Comparison of ENCODE assay signal across 18 cellular contexts in the genomic region with DNA sequence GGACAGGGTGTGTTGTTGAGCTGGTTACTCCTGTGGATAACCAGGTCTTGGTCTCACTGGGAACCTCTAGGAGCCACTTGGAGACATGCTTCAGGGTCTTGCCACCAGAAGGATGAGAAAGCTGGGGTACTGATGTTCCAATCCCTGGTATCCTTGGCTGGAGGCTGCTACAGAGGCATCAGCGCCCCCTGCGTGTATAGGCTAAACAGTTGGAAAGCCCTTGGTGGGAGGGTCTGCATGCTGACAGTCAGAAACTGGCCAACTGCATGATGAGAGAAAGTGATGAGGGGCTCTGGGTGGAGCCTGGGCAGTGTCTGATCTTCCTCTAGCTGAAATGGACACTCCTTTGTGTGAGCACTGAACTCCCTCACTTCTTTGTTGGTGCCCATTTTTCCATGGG.
DNase-seq lines count a peak whose midpoint lies in the region; ATAC-seq, FAIRE-seq and TF ChIP-seq lines count a peak whose summit lies in the region.
"Had no signal": no experiment of that assay in that cellular context is flagged by ENCODE, and none has a peak within 500 bp of the region (broad histone marks: within the 10 kb centered on the region; RNA-seq: fewer than 3 reads in every experiment).

No MANE protein-coding gene starts in this region.

- H3K36me3 ChIP-seq in GM23338 (ENCODE audit: insufficient read depth) (no peaks in the 10 kb centered on the region), K562 (ENCODE audit: control insufficient read depth, insufficient read depth, low read length) (no peaks in the 10 kb centered on the region)

- no peaks in the 10 kb centered on the region for H3K27me3 Mint-ChIP-seq in GM23338 (ENCODE audit: insufficient read depth, low read depth, poor library complexity)
- H3K27me3 Mint-ChIP-seq in activated CD4-positive, alpha-beta T cell treated with anti-CD3 and anti-CD28 coated beads, Interleukin-2, amount 10 ng/mL, durations not matched to agents 24 days and 14 days = peaks cover 4% of the 10 kb centered on the region
- H3K27me3 Mint-ChIP-seq: CD4-positive, alpha-beta T cell had no signal

- H2AFZ ChIP-seq in GM23338 (peak overlapping the region; percentile 34; the same call in 1 of the 2 replicates), K562 (ENCODE audit: low read depth, low read length) (no peak overlapping the region)

- H3K27ac Mint-ChIP-seq in GM23338 = no peak overlapping the region
- H3K27ac Mint-ChIP-seq in activated CD4-positive, alpha-beta T cell treated with anti-CD3 and anti-CD28 coated beads, Interleukin-2, amount 10 ng/mL, durations not matched to agents 24 days and 14 days = no peak overlapping the region
- H3K27ac Mint-ChIP-seq: B cell; CD4-positive, alpha-beta T cell had no signal

- no peak overlapping the region for H3K4me3 Mint-ChIP-seq in GM23338
- no peak overlapping the region for H3K4me3 Mint-ChIP-seq in activated CD4-positive, alpha-beta T cell treated with anti-CD3 and anti-CD28 coated beads, Interleukin-2, amount 10 ng/mL, durations not matched to agents 24 days and 14 days
- H3K4me3 Mint-ChIP-seq: B cell; CD4-positive, alpha-beta T cell had no signal

- H3K4me2 ChIP-seq in GM23338 (no peak overlapping the region), K562 (ENCODE audit: insufficient read depth, low read length) (no peak overlapping the region)

- TF ChIP-seq RAD21 in K562 (CRISPR knock-in tag; conservative IDR thresholded peaks at IDR 0.05 in 1 of 2, IDR thresholded peaks at IDR 0.05 in 1 of 2) = no peak

- H3K9me3 ChIP-seq in K562 (replicated peaks; ENCODE audit: control insufficient read depth, insufficient read depth, low read depth, low read length) = no peaks in the 10 kb centered on the region

- H3K9me2 ChIP-seq in GM23338 (ENCODE audit: insufficient read depth) = no peaks in the 10 kb centered on the region

- H3K9me3 Mint-ChIP-seq in GM23338 = no peaks in the 10 kb centered on the region
- H3K9me3 Mint-ChIP-seq in activated CD4-positive, alpha-beta T cell treated with anti-CD3 and anti-CD28 coated beads, Interleukin-2, amount 10 ng/mL, durations not matched to agents 24 days and 14 days = no peaks in the 10 kb centered on the region
- H3K9me3 Mint-ChIP-seq: CD4-positive, alpha-beta T cell had no signal

- in situ Hi-C loops in K562 (cut with MboI) = no loop called here

- H3K4me1 ChIP-seq in GM23338 (ENCODE audit: insufficient read depth) (peaks cover 9% of the 10 kb centered on the region), K562 (replicated peaks in 1 of 2; ENCODE audit: control insufficient read depth in 2 of 2, insufficient read depth in 2 of 2, low read length in 2 of 2) (peaks cover 0 to 7% of the 10 kb centered on the region in 2 experiments; a peak in 2 of 5 replicates)

- peak; percentile 46 to 74 for TF ChIP-seq CTCF in GM23338 (conservative IDR thresholded peaks at IDR 0.05; ENCODE audit: low read depth in 2 of 2)
- peak in 2 of 3 experiments; percentile 25 to 30; a peak in 3 of 6 replicates for TF ChIP-seq CTCF in K562 (IDR thresholded peaks at IDR 0.05 in 2 of 3, conservative IDR thresholded peaks at IDR 0.05 in 1 of 3; ENCODE audit: insufficient read depth in 2 of 3, low read depth in 1 of 3, low read length in 3 of 3)

- peak; percentile 76 for DNase-seq in GM23338 (ENCODE audit: low spot score)
- peak in 1 of 4 experiments; percentile 8 for DNase-seq in K562 (ENCODE audit: extremely low read depth in 1 of 4, low spot score in 3 of 4)
- peak; percentile 30 for DNase-seq in iPS-NIHi11 (ENCODE audit: low spot score)
- no peak for DNase-seq in GM19240 (ENCODE audit: insufficient read length, low spot score)
- DNase-seq in NOMO-1 treated with DMSO at 0.1 percent for 48 hours (lab: John Stamatoyannopoulos, UW; ENCODE audit: unreplicated experiment) = no peak
- DNase-seq in activated CD4-positive, alpha-beta T cell treated with anti-CD3 and anti-CD28 coated beads, Interleukin-2, amount 10 ng/mL, durations not matched to agents 24 days and 14 days = no peak
- DNase-seq: C1 segment of cervical spinal cord; CD4-positive, alpha-beta T cell; DMS79 had no signal

- CTCF ChIA-PET in K562 (lab: Yijun Ruan, JAX; ENCODE audit: low intra/inter-chr PET ratio) = no interaction called here

- no peaks in the 10 kb centered on the region for H3K79me2 ChIP-seq in GM23338 (replicated peaks; ENCODE audit: insufficient read depth)
- no peaks in the 10 kb centered on the region for H3K79me2 ChIP-seq in K562 (ENCODE audit: control insufficient read depth, insufficient read depth, low read length)

- no peak overlapping the region for H3K27ac ChIP-seq in GM23338 (ENCODE audit: low read depth)
- H3K27ac ChIP-seq in K562 (ENCODE audit: extremely low read depth, low read depth, low read length) = no peak overlapping the region

- no peaks in the 10 kb centered on the region for H3K36me3 Mint-ChIP-seq in GM23338 (ENCODE audit: low read depth)
- H3K36me3 Mint-ChIP-seq in activated CD4-positive, alpha-beta T cell treated with anti-CD3 and anti-CD28 coated beads, Interleukin-2, amount 10 ng/mL, durations not matched to agents 24 days and 14 days (ENCODE audit: low read depth) = no peaks in the 10 kb centered on the region

- TF ChIP-seq POLR2A in K562 (conservative IDR thresholded peaks at IDR 0.05) = no peak

- no peaks in the 10 kb centered on the region for H3F3A ChIP-seq in GM23338 (replicated peaks; ENCODE audit: low read depth)

- H3K27me3 ChIP-seq in GM23338 (ENCODE audit: insufficient read depth) (no peaks in the 10 kb centered on the region), K562 (ENCODE audit: control insufficient read depth in 2 of 2, insufficient read depth in 2 of 2, low read length in 2 of 2) (peaks cover 0 to 5% of the 10 kb centered on the region in 2 experiments; a peak in 2 of 5 replicates)

- WGBS in K562 (ENCODE audit: insufficient coverage, low coverage, missing lambda C conversion rate) = 5% methylated on average over 2 of the region's 2 CpGs

- no TSS peak for BruUV-seq in K562 (replicated peaks; lab: Mats Ljungman, UMichigan)

- intact Hi-C loops in K562 (cut with micrococcal nuclease) = no loop called here
- intact Hi-C loops in activated CD4-positive, alpha-beta T cell treated with anti-CD3 and anti-CD28 coated beads, Interleukin-2, amount 10 ng/mL, durations not matched to agents 24 days and 14 days (cut with micrococcal nuclease) = no loop called here

- H3K4me1 Mint-ChIP-seq in GM23338 = peaks cover 12% of the 10 kb centered on the region
- H3K4me1 Mint-ChIP-seq in activated CD4-positive, alpha-beta T cell treated with anti-CD3 and anti-CD28 coated beads, Interleukin-2, amount 10 ng/mL, durations not matched to agents 24 days and 14 days = no peaks in the 10 kb centered on the region
- H3K4me1 Mint-ChIP-seq: B cell had no signal

- TF ChIP-seq EP300 in K562 (IDR thresholded peaks at IDR 0.05; ENCODE audit: low read length) = no peak

- FAIRE-seq in K562 (lab: Jason Lieb, UNC) = no peak
- FAIRE-seq: A204.1, G401.6, GM12892, GM19239, H54, HepG2, HTR-8/SVneo had no signal

- H3K9ac ChIP-seq in K562 (ENCODE audit: insufficient read depth in 1 of 2, low read depth in 2 of 2, low read length in 2 of 2) = no peak overlapping the region

- POLR2A ChIA-PET in K562 (lab: Yijun Ruan, JAX) = no interaction called here

- H3K9me1 ChIP-seq in K562 (ENCODE audit: control insufficient read depth, insufficient read depth, low read length) = no peaks in the 10 kb centered on the region

- peak; percentile 81 for ATAC-seq in GM23338
- ATAC-seq in K562 = 0 out of 3 replicates have a peak, but pooled peaks have one; percentile 42
- no peak for ATAC-seq in GM18867 (IDR thresholded peaks at IDR 0.05; ENCODE audit: unreplicated experiment)
- ATAC-seq: HepG2 had no signal

- H4K20me1 ChIP-seq in GM23338 (replicated peaks; ENCODE audit: insufficient read depth) (no peaks in the 10 kb centered on the region), K562 (replicated peaks; ENCODE audit: control insufficient read depth, insufficient read depth, low read length) (no peaks in the 10 kb centered on the region)

- H3K4me3 ChIP-seq in GM23338 = no peak overlapping the region
- no peak overlapping the region for H3K4me3 ChIP-seq in K562

TF ChIP-seq in GM23338, 12 proteins besides CTCF, POLR2A, EP300 and RAD21 (continues in another document):
- TF ChIP-seq CREB1 (CRISPR knock-in tag; IDR thresholded peaks at IDR 0.05; ENCODE audit: low read depth) (no peak), EZH2phosphoT487 (IDR thresholded peaks at IDR 0.05; ENCODE audit: unreplicated experiment) (no peak), ZNF114 (CRISPR knock-in tag; IDR thresholded peaks at IDR 0.05) (no peak), STAT1 (IDR thresholded peaks at IDR 0.05; ENCODE audit: unreplicated experiment) (no peak), POLR2AphosphoS5 (IDR thresholded peaks at IDR 0.05; ENCODE audit: low read depth) (no peak), JUNB (IDR thresholded peaks at IDR 0.05; ENCODE audit: unreplicated experiment) (no peak)

TF ChIP-seq in K562, 482 proteins besides CTCF, POLR2A, EP300 and RAD21:
- TF ChIP-seq MTA3 (IDR thresholded peaks at IDR 0.05; ENCODE audit: borderline replicate concordance) (no peak), ETV6 (IDR thresholded peaks at IDR 0.05; ENCODE audit: borderline replicate concordance in 1 of 2, low read depth in 2 of 2, low read length in 1 of 2) (no peak), ETV6 (CRISPR knock-in tag; IDR thresholded peaks at IDR 0.05; ENCODE audit: borderline replicate concordance) (no peak), NFIX (CRISPR knock-in tag; IDR thresholded peaks at IDR 0.05; ENCODE audit: low read depth) (no peak), CCAR2 (IDR thresholded peaks at IDR 0.05; ENCODE audit: low read depth, low read length) (no peak)

Comparison
In these comparisons a context has a peak if more than half of its experiments do, and no peak if none do; other contexts are left out.
1. DNase-seq: peak in GM23338 (single experiment) and iPS-NIHi11 (single experiment); none in GM19240 (single experiment), NOMO-1 treated with DMSO at 0.1 percent for 48 hours (single experiment) and activated CD4-positive, alpha-beta T cell treated with anti-CD3 and anti-CD28 coated beads, Interleukin-2, amount 10 ng/mL, durations not matched to agents 24 days and 14 days (single experiment).